Comparison of ENCODE assay signal across 27 cellular contexts in the genomic region with DNA sequence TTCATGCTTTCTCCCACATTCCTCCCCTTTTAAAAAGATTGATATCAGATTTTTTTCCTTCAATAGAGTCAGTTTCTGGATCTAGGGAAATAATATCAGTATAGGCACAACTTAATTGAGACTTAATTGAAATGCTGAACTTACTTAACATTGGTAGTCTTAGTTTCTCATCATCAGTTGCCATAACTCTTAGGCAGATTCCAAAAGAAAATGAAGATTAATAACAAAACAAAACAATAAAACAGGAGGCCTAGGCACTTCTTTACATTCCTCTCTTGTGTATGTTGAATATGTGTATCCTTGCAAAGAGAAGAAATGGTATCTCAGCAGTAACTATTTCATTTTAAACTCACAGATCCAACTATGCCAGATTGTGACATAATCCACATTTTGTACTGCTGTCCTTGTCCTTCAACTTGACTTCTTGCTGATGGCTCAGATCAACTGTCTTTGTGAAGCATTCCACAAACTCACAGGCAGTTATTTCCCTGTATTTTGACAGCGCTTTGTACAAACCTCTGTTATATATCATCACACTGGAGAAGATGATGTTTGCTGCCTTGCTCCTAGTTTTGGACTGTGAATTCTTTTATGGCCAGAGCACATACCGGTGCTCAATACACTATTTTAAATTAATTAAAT.
"Had no signal": no experiment of that assay in that cellular context is flagged by ENCODE, and none has a peak within 500 bp of the region (broad histone marks: within the 10 kb centered on the region; RNA-seq: fewer than 3 reads in every experiment).

No MANE protein-coding gene starts in this region.

- FAIRE-seq: small intestine, urothelium cell line had no signal

- H3K4me2 ChIP-seq: neural progenitor cell had no signal

- H3K27me3 ChIP-seq: neural progenitor cell, ovary, stomach, thyroid gland, tibial nerve, upper lobe of left lung, vagina had no signal

- H3K36me3 ChIP-seq: neural progenitor cell, ovary had no signal

- H3K9me3 ChIP-seq: ovary, psoas muscle, stomach, thoracic aorta, thyroid gland, tibial nerve, upper lobe of left lung, vagina had no signal

- H2AFZ ChIP-seq: neural progenitor cell, parathyroid adenoma had no signal

- DNase-seq: naive thymus-derived CD8-positive, alpha-beta T cell; nephron progenitor cell; occipital lobe; ovary; posterior cingulate gyrus; psoas muscle; right cardiac atrium; small intestine; stimulated activated CD4-positive, alpha-beta T cell treated with anti-CD3 and anti-CD28 coated beads, Interleukin-15, amount 100 ng/mL, for 24 hours; stimulated activated CD4-positive, alpha-beta T cell treated with anti-CD3 and anti-CD28 coated beads, Interleukin-2, amount 100 ng/mL, for 24 hours; stimulated activated CD4-positive, alpha-beta T cell treated with anti-CD3 and anti-CD28 coated beads, Interleukin-2, amount 100 ng/mL, for 48 hours; stimulated activated CD4-positive, alpha-beta T cell treated with anti-CD3 and anti-CD28 coated beads, Interleukin-4, amount 100 ng/mL, for 24 hours; stimulated activated naive B cell treated with anti-CD40 and anti-IgM and Interleukin-4, amounts not matched to agents 10 μg/mL and 1 μg/mL and 100 μg/mL, for 72 hours; stimulated activated naive CD4-positive, alpha-beta T cell treated with Interleukin-2 at 50 U/mL for 16 hours; stomach; thyroid gland; trophoblast cell; upper lobe of left lung had no signal

- H3K4me3 ChIP-seq: neural progenitor cell, ovary, psoas muscle, stomach, thoracic aorta, thyroid gland, tibial nerve, upper lobe of left lung, vagina had no signal

- H3K4me1 ChIP-seq: neural progenitor cell, parathyroid adenoma, psoas muscle, stomach, thyroid gland, tibial nerve, upper lobe of left lung, vagina had no signal

- H3K9ac ChIP-seq: neural progenitor cell, parathyroid adenoma had no signal

- H3K27ac ChIP-seq: neural progenitor cell, ovary, parathyroid adenoma, psoas muscle, stomach, thoracic aorta, thyroid gland, tibial nerve, upper lobe of left lung, vagina had no signal

- H3K79me2 ChIP-seq: parathyroid adenoma had no signal

- ATAC-seq: naive thymus-derived CD8-positive, alpha-beta T cell; natural killer cell treated with Interleukin-12 subunit alpha and Interleukin-12 subunit beta and Interleukin-15 and Interleukin-18, amount 100 ng/mL, for 72 hours; psoas muscle; right cardiac atrium; sciatic nerve; stimulated activated effector memory CD8-positive, alpha-beta T cell treated with anti-CD3 and anti-CD28 coated beads, Interleukin-12 subunit alpha, Interleukin-12 subunit beta, amount 100 ng/mL, for 72 hours; stimulated activated naive B cell treated with anti-CD40 and anti-IgM and Interleukin-4, amounts not matched to agents 10 μg/mL and 1 μg/mL and 100 μg/mL, for 72 hours had no signal
